In genomic region chr6:34359438-34360158, GRCh38 we compare ENCODE assay signal across 14 cellular contexts. TPM values are rescaled to one million over a fixed set of nuclear protein-coding genes. Genes with fewer than 3 reads are reported as not detected.
DNase-seq lines count a peak whose midpoint lies in the region; ATAC-seq and TF ChIP-seq lines count a peak whose summit lies in the region.
"Had no signal": no experiment of that assay in that cellular context is flagged by ENCODE, and none has a peak within 500 bp of the region (broad histone marks: within the 10 kb centered on the region; RNA-seq: fewer than 3 reads in every experiment).

No MANE protein-coding gene starts in this region.

- no peaks in the 10 kb centered on the region for H3K27me3 ChIP-seq in RWPE2 (ENCODE audit: insufficient read depth, poor library complexity, severe bottlenecking)
- no peaks in the 10 kb centered on the region for H3K27me3 ChIP-seq in tibial artery
- H3K27me3 ChIP-seq: adrenal gland, Peyer's patch had no signal

- peak overlapping the region; percentile 5 for H3K27ac ChIP-seq in RWPE2 (ENCODE audit: poor library complexity, severe bottlenecking)
- H3K27ac ChIP-seq in tibial artery = peak overlapping the region; percentile 26 to 66
- H3K27ac ChIP-seq: 22Rv1, adrenal gland, Peyer's patch had no signal

- H3K4me1 ChIP-seq in RWPE2 (ENCODE audit: insufficient read depth, poor library complexity, severe bottlenecking) (peaks cover 12% of the 10 kb centered on the region), tibial artery (peaks cover 0 to 61% (median 13%) of the 10 kb centered on the region in 4 donors)

- intact Hi-C loops in tibial artery (cut with DNase I; ENCODE audit: low total_unique reads) = no loop called here

- H3K4me3 ChIP-seq in RWPE2 (ENCODE audit: severe bottlenecking) (no peak overlapping the region), fibroblast of villous mesenchyme (ENCODE audit: low read depth, low read length) (no peak overlapping the region), tibial artery (no peak overlapping the region)
- H3K4me3 ChIP-seq: adrenal gland, Peyer's patch had no signal

- DNase-seq in NCI-H510A treated with DMSO at 0.1 percent for 48 hours (lab: John Stamatoyannopoulos, UW) (peak; percentile 30), NCI-H510A (lab: John Stamatoyannopoulos, UW) (no peak), RWPE2 (ENCODE audit: low spot score) (no peak), fibroblast of villous mesenchyme (ENCODE audit: low read depth) (peak; percentile 72), tibial artery (no peak), foreskin melanocyte (no peak), SHP77 treated with DMSO at 0.1 percent for 48 hours (lab: John Stamatoyannopoulos, UW) (no peak)
- DNase-seq: activated T-cell treated with anti-CD3 and anti-CD28 coated beads for 4 hours; adrenal gland; naive thymus-derived CD8-positive, alpha-beta T cell; NCI-H1436 treated with DMSO at 0.1 percent for 48 hours; Peyer's patch had no signal

- H3K36me3 ChIP-seq in RWPE2 (ENCODE audit: low read depth) (no peaks in the 10 kb centered on the region), tibial artery (no peaks in the 10 kb centered on the region)
- H3K36me3 ChIP-seq: adrenal gland, Peyer's patch had no signal

- H3K9me3 ChIP-seq in RWPE2 (ENCODE audit: severe bottlenecking) (no peaks in the 10 kb centered on the region), tibial artery (no peaks in the 10 kb centered on the region)
- H3K9me3 ChIP-seq: adrenal gland, Peyer's patch had no signal

- TF ChIP-seq CTCF in RWPE2 (IDR thresholded peaks at IDR 0.05; ENCODE audit: poor library complexity, severe bottlenecking) (no peak), fibroblast of villous mesenchyme (IDR thresholded peaks at IDR 0.05; ENCODE audit: insufficient read depth, low read depth, low read length) (no peak), tibial artery (IDR thresholded peaks at IDR 0.05) (no peak)

- ATAC-seq in RWPE2 (ENCODE audit: low read depth) = peak; percentile 44; the same call in 2 of the 3 replicates
- no peak for ATAC-seq in GM18907 (IDR thresholded peaks at IDR 0.05; ENCODE audit: unreplicated experiment)
- ATAC-seq: naive thymus-derived CD8-positive, alpha-beta T cell had no signal

RNA-seq across cellular contexts. Expression of gene NUDT3, which starts 32.9 kb away (rescaled TPM):
- total RNA-seq in fibroblast of villous mesenchyme = 31.1 and 34.5 TPM in 2 replicates

Comparison
In these comparisons a context has a peak if more than half of its experiments do, and no peak if none do; other contexts are left out.
1. DNase-seq: peak in NCI-H510A treated with DMSO at 0.1 percent for 48 hours (single experiment) and fibroblast of villous mesenchyme (single experiment); none in NCI-H510A (single experiment), RWPE2 (single experiment), tibial artery (0 of 2), foreskin melanocyte (single experiment) and SHP77 treated with DMSO at 0.1 percent for 48 hours (single experiment).